8 cellular contexts compared by ENCODE assay signal in genomic region chr6:7262037-7262461, GRCh38. TPM values are rescaled to one million over a fixed set of nuclear protein-coding genes. Genes with fewer than 3 reads are reported as not detected.
DNase-seq lines count a peak whose midpoint lies in the region; TF ChIP-seq lines count a peak whose summit lies in the region.

No MANE protein-coding gene starts in this region.

- peak overlapping the region; percentile 37 for H3K27ac Mint-ChIP-seq in neural progenitor cell

- H3K4me3 ChIP-seq in neural progenitor cell, result peak overlapping the region; percentile 47

- peaks cover 5% of the 10 kb centered on the region for H3K9me3 Mint-ChIP-seq in neural progenitor cell

- H3K27me3 ChIP-seq in neural progenitor cell, result no peaks in the 10 kb centered on the region

- no peaks in the 10 kb centered on the region for H3K36me3 ChIP-seq in neural progenitor cell

- H3K27me3 Mint-ChIP-seq in neural progenitor cell (ENCODE audit: insufficient read depth, low read depth), result peaks cover 7% of the 10 kb centered on the region

- no peak overlapping the region for H3K9ac ChIP-seq in neural progenitor cell

- H3K9me3 ChIP-seq in neural progenitor cell (ENCODE audit: low read depth), result no peaks in the 10 kb centered on the region

- peaks cover 39% of the 10 kb centered on the region for H3K4me1 Mint-ChIP-seq in neural progenitor cell

- H4K20me1 ChIP-seq in neural progenitor cell (ENCODE audit: low read depth), result no peaks in the 10 kb centered on the region

- peak; percentile 75 for DNase-seq in ELF-1 (ENCODE audit: low read depth, low spot score)
- peak; percentile 75 for DNase-seq in NCI-H774 (lab: John Stamatoyannopoulos, UW)
- DNase-seq in erythroblast (lab: John Stamatoyannopoulos, UW), result peak; percentile 47 to 57
- no peak for DNase-seq in neural progenitor cell (ENCODE audit: low spot score)
- no peak for DNase-seq in putamen (ENCODE audit: low spot score)
- DNase-seq in caudate nucleus (lab: John Stamatoyannopoulos, UW), result no peak
- no peak for DNase-seq in effector CD8-positive, alpha-beta T cell (lab: John Stamatoyannopoulos, UW)
- no peak for DNase-seq in NCI-H128 (lab: John Stamatoyannopoulos, UW; ENCODE audit: unreplicated experiment)

- H3K27ac ChIP-seq in neural progenitor cell (no peak overlapping the region), caudate nucleus (ENCODE audit: low read depth, low read length) (no peak overlapping the region)

- peaks cover 18% of the 10 kb centered on the region for H3F3A ChIP-seq in neural progenitor cell (ENCODE audit: low read depth)

- no peak for TF ChIP-seq CTCF in neural progenitor cell (IDR thresholded peaks at IDR 0.05)

- H3K4me3 Mint-ChIP-seq in neural progenitor cell, result peak overlapping the region; percentile 89

- H3K36me3 Mint-ChIP-seq in neural progenitor cell, result no peaks in the 10 kb centered on the region

- H3K79me2 ChIP-seq in neural progenitor cell (ENCODE audit: low read depth), result no peaks in the 10 kb centered on the region

- H3K4me2 ChIP-seq in neural progenitor cell, result peak overlapping the region; percentile 72

- no peak overlapping the region for H2AFZ ChIP-seq in neural progenitor cell (replicated peaks)

- H3K4me1 ChIP-seq in neural progenitor cell, result peaks cover 6% of the 10 kb centered on the region

- no peak for TF ChIP-seq POLR2A in erythroblast (IDR thresholded peaks at IDR 0.05; ENCODE audit: low read length)

RNA-seq across cellular contexts. Expression of gene SSR1, which starts 51.0 kb away (rescaled TPM):
- 62.5 and 96.6 TPM in 2 replicates for total RNA-seq in neural progenitor cell (ENCODE audit: low replicate concordance)

Comparison
In these comparisons a context has a peak if more than half of its experiments do, and no peak if none do; other contexts are left out.
1. DNase-seq: peak in ELF-1 (single experiment), NCI-H774 (single experiment) and erythroblast (2 of 2); none in neural progenitor cell (single experiment), putamen (single experiment), caudate nucleus (0 of 61), effector CD8-positive, alpha-beta T cell (single experiment) and NCI-H128 (single experiment).